In the genomic region with DNA sequence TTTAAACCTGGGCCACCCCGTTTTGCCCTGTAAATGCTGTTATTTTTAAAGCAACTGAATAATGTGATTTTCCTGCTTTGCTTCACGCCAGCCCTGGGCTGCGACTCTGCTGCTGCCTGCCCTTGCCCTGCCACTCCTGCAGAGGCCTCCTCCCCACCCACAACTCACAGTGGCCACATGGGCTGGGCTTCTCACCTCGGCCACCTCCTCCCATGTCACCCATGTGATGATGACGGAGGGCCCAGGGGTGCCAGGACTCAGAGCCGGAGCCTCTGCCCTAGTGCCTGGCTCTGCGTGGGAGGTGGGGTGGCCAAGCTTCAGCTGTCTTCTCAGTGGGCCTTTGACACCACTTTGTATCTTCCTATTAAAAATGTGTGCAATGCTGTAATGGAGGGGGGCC, we compare ENCODE assay signal across 23 cellular contexts. TPM values are rescaled to one million over a fixed set of nuclear protein-coding genes. Genes with fewer than 3 reads are reported as not detected.
A peak's percentile ranks its signal among the peaks of the same experiment; 100 is the strongest.
DNase-seq lines count a peak whose midpoint lies in the region; ATAC-seq and TF ChIP-seq lines count a peak whose summit lies in the region.
"Had no signal": no experiment of that assay in that cellular context is flagged by ENCODE, and none has a peak within 500 bp of the region (broad histone marks: within the 10 kb centered on the region; RNA-seq: fewer than 3 reads in every experiment).

No MANE protein-coding gene starts in this region.

- H3K9me3 Mint-ChIP-seq in activated CD4-positive, alpha-beta memory T cell treated with anti-CD3 and anti-CD28 coated beads, Interleukin-2, amount 10 ng/mL, durations not matched to agents 7 days and 5 days, result no peaks in the 10 kb centered on the region
- H3K9me3 Mint-ChIP-seq in activated CD4-positive, alpha-beta memory T cell treated with anti-CD3 and anti-CD28 coated beads for 36 hours, result no peaks in the 10 kb centered on the region
- H3K9me3 Mint-ChIP-seq in stimulated activated naive B cell treated with anti-CD40 and anti-IgM and Interleukin-4, amounts not matched to agents 10 μg/mL and 1 μg/mL and 100 μg/mL, for 72 hours, result peaks cover 0 to 1% of the 10 kb centered on the region in 2 donors
- H3K9me3 Mint-ChIP-seq: activated B cell treated with CpG ODN at 0.5 μM for 24 hours had no signal

- peak; percentile 14 for DNase-seq in activated CD4-positive, alpha-beta memory T cell treated with anti-CD3 and anti-CD28 coated beads, Interleukin-2, amount 10 ng/mL, durations not matched to agents 7 days and 5 days
- DNase-seq in activated CD4-positive, alpha-beta memory T cell treated with anti-CD3 and anti-CD28 coated beads for 36 hours, result no peak
- DNase-seq in NB4 (ENCODE audit: low read depth), result peak; percentile 46
- DNase-seq in lower lobe of right lung, result no peak
- DNase-seq in stimulated activated naive B cell treated with anti-CD40 and anti-IgM and Interleukin-4, amounts not matched to agents 10 μg/mL and 1 μg/mL and 100 μg/mL, for 72 hours, result no peak
- DNase-seq in activated CD4-positive, alpha-beta T cell treated with anti-CD3 and anti-CD28 coated beads for 4 hours, result no peak
- no peak for DNase-seq in HEK293T (ENCODE audit: extremely low spot score)
- no peak for DNase-seq in foreskin fibroblast
- DNase-seq: activated B cell treated with CpG ODN at 0.5 μM for 24 hours; activated CD8-positive, alpha-beta memory T cell treated with anti-CD3 and anti-CD28 coated beads, Interleukin-2, amount 50 U/mL, for 48 hours; activated naive CD4-positive, alpha-beta T cell treated with Interleukin-2 at 50 U/mL for 16 hours; CD4-positive, CD25-positive, alpha-beta regulatory T cell; cortex of kidney; DMS79 treated with DMSO at 0.1 percent for 48 hours; foreskin keratinocyte; Kasumi-1; left cardiac atrium; NCI-H1417; small intestine; T-helper 17 cell; tibial artery had no signal

- no peaks in the 10 kb centered on the region for H3K9me3 ChIP-seq in lower lobe of right lung
- H3K9me3 ChIP-seq: tibial artery had no signal

- peaks cover 15% of the 10 kb centered on the region for H3K27me3 Mint-ChIP-seq in activated CD4-positive, alpha-beta memory T cell treated with anti-CD3 and anti-CD28 coated beads, Interleukin-2, amount 10 ng/mL, durations not matched to agents 7 days and 5 days
- H3K27me3 Mint-ChIP-seq in activated CD4-positive, alpha-beta memory T cell treated with anti-CD3 and anti-CD28 coated beads for 36 hours, result peaks cover 27% of the 10 kb centered on the region
- H3K27me3 Mint-ChIP-seq in stimulated activated naive B cell treated with anti-CD40 and anti-IgM and Interleukin-4, amounts not matched to agents 10 μg/mL and 1 μg/mL and 100 μg/mL, for 72 hours, result peaks cover 70 to 72% of the 10 kb centered on the region in 2 donors

- H3K27me3 ChIP-seq in lower lobe of right lung (ENCODE audit: low read depth), result peaks cover 6% of the 10 kb centered on the region

- POLR2A ChIA-PET in activated CD4-positive, alpha-beta memory T cell treated with anti-CD3 and anti-CD28 coated beads, Interleukin-2, amount 10 ng/mL, durations not matched to agents 7 days and 5 days (lab: Charles Lee), result no interaction called here
- POLR2A ChIA-PET in activated CD4-positive, alpha-beta memory T cell treated with anti-CD3 and anti-CD28 coated beads for 36 hours (lab: Charles Lee), result no interaction called here
- POLR2A ChIA-PET in HEK293T (lab: Yijun Ruan, JAX), result no interaction called here

- no peak overlapping the region for H3K27ac Mint-ChIP-seq in activated CD4-positive, alpha-beta memory T cell treated with anti-CD3 and anti-CD28 coated beads, Interleukin-2, amount 10 ng/mL, durations not matched to agents 7 days and 5 days
- H3K27ac Mint-ChIP-seq in activated CD4-positive, alpha-beta memory T cell treated with anti-CD3 and anti-CD28 coated beads for 36 hours, result no peak overlapping the region
- peak overlapping the region; percentile 38 for H3K27ac Mint-ChIP-seq in stimulated activated naive B cell treated with anti-CD40 and anti-IgM and Interleukin-4, amounts not matched to agents 10 μg/mL and 1 μg/mL and 100 μg/mL, for 72 hours
- H3K27ac Mint-ChIP-seq: activated B cell treated with CpG ODN at 0.5 μM for 24 hours; CD4-positive, CD25-positive, alpha-beta regulatory T cell; T-helper 17 cell had no signal

- TF ChIP-seq POLR2A in NB4 (IDR thresholded peaks at IDR 0.05; ENCODE audit: extremely low read depth, insufficient read length), result no peak

- TF ChIP-seq CTCF in NB4 (IDR thresholded peaks at IDR 0.05; ENCODE audit: low read depth, low read length) (no peak), lower lobe of right lung (IDR thresholded peaks at IDR 0.05) (no peak), foreskin fibroblast (IDR thresholded peaks at IDR 0.05; ENCODE audit: low read depth, low read length) (no peak)

- H3K27ac ChIP-seq in lower lobe of right lung, result peak overlapping the region; percentile 18
- H3K27ac ChIP-seq: foreskin keratinocyte, parathyroid adenoma, tibial artery had no signal

- H3K4me3 ChIP-seq in NB4 (ENCODE audit: low read depth, low read length) (no peak overlapping the region), lower lobe of right lung (no peak overlapping the region), foreskin fibroblast (ENCODE audit: low read depth in 1 of 2, low read length in 2 of 2) (no peak overlapping the region)
- H3K4me3 ChIP-seq: tibial artery had no signal

- H3K36me3 Mint-ChIP-seq in activated CD4-positive, alpha-beta memory T cell treated with anti-CD3 and anti-CD28 coated beads, Interleukin-2, amount 10 ng/mL, durations not matched to agents 7 days and 5 days (ENCODE audit: low read depth), result peaks cover 4% of the 10 kb centered on the region
- no peaks in the 10 kb centered on the region for H3K36me3 Mint-ChIP-seq in activated CD4-positive, alpha-beta memory T cell treated with anti-CD3 and anti-CD28 coated beads for 36 hours
- H3K36me3 Mint-ChIP-seq in stimulated activated naive B cell treated with anti-CD40 and anti-IgM and Interleukin-4, amounts not matched to agents 10 μg/mL and 1 μg/mL and 100 μg/mL, for 72 hours, result no peaks in the 10 kb centered on the region
- H3K36me3 Mint-ChIP-seq: CD4-positive, CD25-positive, alpha-beta regulatory T cell had no signal

- H3K4me1 Mint-ChIP-seq in activated CD4-positive, alpha-beta memory T cell treated with anti-CD3 and anti-CD28 coated beads, Interleukin-2, amount 10 ng/mL, durations not matched to agents 7 days and 5 days, result peaks cover 66% of the 10 kb centered on the region
- peaks cover 30% of the 10 kb centered on the region for H3K4me1 Mint-ChIP-seq in activated CD4-positive, alpha-beta memory T cell treated with anti-CD3 and anti-CD28 coated beads for 36 hours (ENCODE audit: low read depth)
- H3K4me1 Mint-ChIP-seq in stimulated activated naive B cell treated with anti-CD40 and anti-IgM and Interleukin-4, amounts not matched to agents 10 μg/mL and 1 μg/mL and 100 μg/mL, for 72 hours, result peaks cover 37 to 66% of the 10 kb centered on the region in 2 donors

- no peak overlapping the region for H3K4me3 Mint-ChIP-seq in activated CD4-positive, alpha-beta memory T cell treated with anti-CD3 and anti-CD28 coated beads, Interleukin-2, amount 10 ng/mL, durations not matched to agents 7 days and 5 days
- no peak overlapping the region for H3K4me3 Mint-ChIP-seq in activated CD4-positive, alpha-beta memory T cell treated with anti-CD3 and anti-CD28 coated beads for 36 hours
- peak overlapping the region in 1 of 2 donors; percentile 3 for H3K4me3 Mint-ChIP-seq in stimulated activated naive B cell treated with anti-CD40 and anti-IgM and Interleukin-4, amounts not matched to agents 10 μg/mL and 1 μg/mL and 100 μg/mL, for 72 hours
- H3K4me3 Mint-ChIP-seq: activated B cell treated with CpG ODN at 0.5 μM for 24 hours; CD4-positive, CD25-positive, alpha-beta regulatory T cell; T-helper 17 cell had no signal

- no peak for ATAC-seq in lower lobe of right lung
- no peak for ATAC-seq in stimulated activated naive B cell treated with anti-CD40 and anti-IgM and Interleukin-4, amounts not matched to agents 10 μg/mL and 1 μg/mL and 100 μg/mL, for 72 hours (replicated peaks)
- ATAC-seq: foreskin keratinocyte, T-helper 17 cell had no signal

- H3K36me3 ChIP-seq in lower lobe of right lung, result no peaks in the 10 kb centered on the region
- H3K36me3 ChIP-seq: tibial artery had no signal

- CTCF ChIA-PET in activated CD4-positive, alpha-beta memory T cell treated with anti-CD3 and anti-CD28 coated beads, Interleukin-2, amount 10 ng/mL, durations not matched to agents 7 days and 5 days (lab: Charles Lee), result no interaction called here
- CTCF ChIA-PET in activated CD4-positive, alpha-beta memory T cell treated with anti-CD3 and anti-CD28 coated beads for 36 hours (lab: Charles Lee), result no interaction called here
- CTCF ChIA-PET in HEK293T (lab: Yijun Ruan, JAX), result no interaction called here

- H3K4me1 ChIP-seq in lower lobe of right lung, result peaks cover 19% of the 10 kb centered on the region
- H3K4me1 ChIP-seq: foreskin keratinocyte, parathyroid adenoma had no signal

- intact Hi-C loops in activated CD4-positive, alpha-beta memory T cell treated with anti-CD3 and anti-CD28 coated beads for 36 hours (cut with micrococcal nuclease), result no loop called here
- intact Hi-C loops in lower lobe of right lung (cut with DNase I), result no loop called here

TF ChIP-seq in HEK293T, 16 proteins besides CTCF, POLR2A, EP300 and RAD21 (continues in another document):
- TF ChIP-seq ELF4 (IDR thresholded peaks at IDR 0.05), result no peak
- TF ChIP-seq BHLHE40 (IDR thresholded peaks at IDR 0.05; ENCODE audit: borderline replicate concordance), result no peak
- no peak for TF ChIP-seq HDGF (IDR thresholded peaks at IDR 0.05; ENCODE audit: borderline replicate concordance)
- no peak for TF ChIP-seq CTBP1 (IDR thresholded peaks at IDR 0.05; ENCODE audit: borderline replicate concordance)
- no peak for TF ChIP-seq L3MBTL2 (conservative IDR thresholded peaks at IDR 0.05)
- no peak for TF ChIP-seq TARDBP (IDR thresholded peaks at IDR 0.05)
- TF ChIP-seq PKNOX1 (IDR thresholded peaks at IDR 0.05), result no peak
- no peak for TF ChIP-seq LEF1 (IDR thresholded peaks at IDR 0.05; ENCODE audit: borderline replicate concordance)
- no peak for TF ChIP-seq FOXM1 (IDR thresholded peaks at IDR 0.05; ENCODE audit: borderline replicate concordance)
- TF ChIP-seq NFRKB (IDR thresholded peaks at IDR 0.05), result no peak
- TF ChIP-seq FOXA1 (IDR thresholded peaks at IDR 0.05), result no peak

RNA-seq across cellular contexts. Expression of gene NKD2, which starts 48.1 kb away (rescaled TPM):
- 1 to 10 TPM; 3.6 to 3.7 TPM for total RNA-seq in activated CD4-positive, alpha-beta memory T cell treated with anti-CD3 and anti-CD28 coated beads, Interleukin-2, amount 10 ng/mL, durations not matched to agents 7 days and 5 days
- 1 to 10 TPM in 1 of 2 experiments, under 1 TPM in 1; 0.41 to 1.1 TPM for total RNA-seq in activated CD4-positive, alpha-beta memory T cell treated with anti-CD3 and anti-CD28 coated beads for 36 hours
- 24.1 TPM for total RNA-seq in lower lobe of right lung
- total RNA-seq: CD4-positive, CD25-positive, alpha-beta regulatory T cell; endothelial cell of umbilical vein; T-helper 17 cell had no signal

Comparison
In these comparisons a context has a peak if more than half of its experiments do, and no peak if none do; other contexts are left out.
1. DNase-seq: peak in activated CD4-positive, alpha-beta memory T cell treated with anti-CD3 and anti-CD28 coated beads, Interleukin-2, amount 10 ng/mL, durations not matched to agents 7 days and 5 days (single experiment) and NB4 (single experiment); none in activated CD4-positive, alpha-beta memory T cell treated with anti-CD3 and anti-CD28 coated beads for 36 hours (single experiment), lower lobe of right lung (single experiment), stimulated activated naive B cell treated with anti-CD40 and anti-IgM and Interleukin-4, amounts not matched to agents 10 μg/mL and 1 μg/mL and 100 μg/mL, for 72 hours (single experiment), activated CD4-positive, alpha-beta T cell treated with anti-CD3 and anti-CD28 coated beads for 4 hours (0 of 2), HEK293T (single experiment) and foreskin fibroblast (0 of 2).